1 cellular context compared by ENCODE assay signal in genomic region chr6:28838634-28839442, GRCh38.
A peak's percentile ranks its signal among the peaks of the same experiment; 100 is the strongest.
TF ChIP-seq lines count a peak whose summit lies in the region.

No MANE protein-coding gene starts in this region.

TF ChIP-seq in HepG2, 621 proteins besides CTCF, POLR2A, EP300 and RAD21 (continued from another document and continues in another):
- TF ChIP-seq TIGD3 (CRISPR knock-in tag; IDR thresholded peaks at IDR 0.05; ENCODE audit: borderline replicate concordance) (no peak), CREM (IDR thresholded peaks at IDR 0.05) (peak; percentile 42; the same call in 1 of the 2 replicates), CREM (CRISPR knock-in tag; IDR thresholded peaks at IDR 0.05) (no peak), TP53 (CRISPR knock-in tag; conservative IDR thresholded peaks at IDR 0.05) (no peak), ZNF441 (CRISPR knock-in tag; IDR thresholded peaks at IDR 0.05; ENCODE audit: borderline replicate concordance) (peak; percentile 53; the same call in 1 of the 2 replicates), TFAP4 (IDR thresholded peaks at IDR 0.05; ENCODE audit: borderline replicate concordance, low read depth) (no peak), MED13 (CRISPR knock-in tag; IDR thresholded peaks at IDR 0.05) (no peak), KDM5A (IDR thresholded peaks at IDR 0.05; ENCODE audit: borderline replicate concordance, low read length) (peak; percentile 18; the same call in 1 of the 2 replicates), SMYD3 (CRISPR knock-in tag; IDR thresholded peaks at IDR 0.05) (no peak), MTF2 (CRISPR knock-in tag; IDR thresholded peaks at IDR 0.05; ENCODE audit: borderline replicate concordance) (peak; percentile 89; the same call in 1 of the 2 replicates), PRDM4 (CRISPR knock-in tag; IDR thresholded peaks at IDR 0.05; ENCODE audit: borderline replicate concordance) (no peak), ATF3 (CRISPR knock-in tag; IDR thresholded peaks at IDR 0.05) (no peak), E2F2 (CRISPR knock-in tag; IDR thresholded peaks at IDR 0.05; ENCODE audit: borderline replicate concordance) (no peak), BCL3 (CRISPR knock-in tag; IDR thresholded peaks at IDR 0.05) (no peak), MLXIP (CRISPR knock-in tag; IDR thresholded peaks at IDR 0.05; ENCODE audit: borderline replicate concordance) (no peak), CREB3 (CRISPR knock-in tag; IDR thresholded peaks at IDR 0.05) (0 out of 2 replicates have a peak, but pooled peaks have one; percentile 71), ZZZ3 (CRISPR knock-in tag; IDR thresholded peaks at IDR 0.05; ENCODE audit: borderline replicate concordance) (peak; percentile 85; the same call in 1 of the 2 replicates), SALL1 (CRISPR knock-in tag; IDR thresholded peaks at IDR 0.05) (peak; percentile 83), LCORL (IDR thresholded peaks at IDR 0.05) (no peak), LCORL (CRISPR knock-in tag; IDR thresholded peaks at IDR 0.05) (peak; percentile 79; the same call in 1 of the 2 replicates), E2F1 (CRISPR knock-in tag; IDR thresholded peaks at IDR 0.05) (no peak), SRF (IDR thresholded peaks at IDR 0.05; ENCODE audit: low read depth, low read length) (no peak), CENPT (CRISPR knock-in tag; IDR thresholded peaks at IDR 0.05; ENCODE audit: low read depth) (no peak), BCL6 (CRISPR knock-in tag; IDR thresholded peaks at IDR 0.05) (no peak), ZNF790 (CRISPR knock-in tag; IDR thresholded peaks at IDR 0.05; ENCODE audit: borderline replicate concordance) (no peak), IKZF1 (IDR thresholded peaks at IDR 0.05) (no peak), PATZ1 (CRISPR knock-in tag; IDR thresholded peaks at IDR 0.05) (peak; percentile 93), KLF15 (CRISPR knock-in tag; IDR thresholded peaks at IDR 0.05; ENCODE audit: borderline replicate concordance) (peak; percentile 44; the same call in 1 of the 2 replicates), REXO4 (CRISPR knock-in tag; IDR thresholded peaks at IDR 0.05; ENCODE audit: borderline replicate concordance) (no peak), ZNF251 (CRISPR knock-in tag; IDR thresholded peaks at IDR 0.05) (no peak), FOXK1 (CRISPR knock-in tag; IDR thresholded peaks at IDR 0.05; ENCODE audit: borderline replicate concordance, low read depth) (peak; percentile 53; the same call in 1 of the 2 replicates), MAFK (conservative IDR thresholded peaks at IDR 0.05 in 1 of 2, IDR thresholded peaks at IDR 0.05 in 1 of 2; ENCODE audit: low read length in 2 of 2) (peak in 1 of 2 experiments; percentile 30; a peak in 1 of 4 replicates), KAT7 (CRISPR knock-in tag; IDR thresholded peaks at IDR 0.05; ENCODE audit: borderline replicate concordance) (0 out of 2 replicates have a peak, but pooled peaks have one; percentile 73), PPARG (CRISPR knock-in tag; conservative IDR thresholded peaks at IDR 0.05) (no peak), ZNF383 (CRISPR knock-in tag; IDR thresholded peaks at IDR 0.05; ENCODE audit: borderline replicate concordance) (peak; percentile 83; the same call in 1 of the 2 replicates), PBX3 (CRISPR knock-in tag; IDR thresholded peaks at IDR 0.05; ENCODE audit: borderline replicate concordance) (no peak), THYN1 (CRISPR knock-in tag; IDR thresholded peaks at IDR 0.05; ENCODE audit: borderline replicate concordance, low read depth) (no peak), CCAR2 (optimal IDR thresholded peaks at IDR 0.05; ENCODE audit: low read depth, low read length) (no peak), ZNF512 (CRISPR knock-in tag; IDR thresholded peaks at IDR 0.05) (0 out of 2 replicates have a peak, but pooled peaks have one; percentile 36), GABPB1 (CRISPR knock-in tag; IDR thresholded peaks at IDR 0.05) (peak; percentile 80; the same call in 1 of the 2 replicates), DNMT1 (CRISPR knock-in tag; IDR thresholded peaks at IDR 0.05) (0 out of 2 replicates have a peak, but pooled peaks have one; percentile 59), ZNF17 (CRISPR knock-in tag; IDR thresholded peaks at IDR 0.05) (no peak)
